ENCODE assay signal across 19 cellular contexts in genomic region chr14:30387856-30388255, GRCh38.
DNase-seq lines count a peak whose midpoint lies in the region; ATAC-seq, FAIRE-seq and TF ChIP-seq lines count a peak whose summit lies in the region.
"Had no signal": no experiment of that assay in that cellular context is flagged by ENCODE, and none has a peak within 500 bp of the region (broad histone marks: within the 10 kb centered on the region; RNA-seq: fewer than 3 reads in every experiment).

No MANE protein-coding gene starts in this region.

- no peaks in the 10 kb centered on the region for H3K9me3 Mint-ChIP-seq in WTC11
- H3K9me3 Mint-ChIP-seq in stimulated activated memory B cell treated with anti-CD40 and anti-IgM and Interleukin-4, amounts not matched to agents 10 μg/mL and 1 μg/mL and 100 μg/mL, for 72 hours, result no peaks in the 10 kb centered on the region
- H3K9me3 Mint-ChIP-seq: CD8-positive, alpha-beta T cell; HFFc6 had no signal

- TF ChIP-seq CTCF in right atrium auricular region (IDR thresholded peaks at IDR 0.05) (no peak), WTC11 (IDR thresholded peaks at IDR 0.05) (no peak), pancreas (IDR thresholded peaks at IDR 0.05) (no peak)

- CTCF ChIA-PET in WTC11 (lab: Charles Lee), result no interaction called here

- no peaks in the 10 kb centered on the region for H3K27me3 Mint-ChIP-seq in WTC11 (ENCODE audit: low read depth)
- H3K27me3 Mint-ChIP-seq in stimulated activated memory B cell treated with anti-CD40 and anti-IgM and Interleukin-4, amounts not matched to agents 10 μg/mL and 1 μg/mL and 100 μg/mL, for 72 hours, result peaks cover 20% of the 10 kb centered on the region
- H3K27me3 Mint-ChIP-seq: IgD-negative memory B cell had no signal

- POLR2A ChIA-PET in WTC11 (lab: Charles Lee), result no interaction called here

- ATAC-seq in Right ventricle myocardium superior (ENCODE audit: poor library complexity), result peak; percentile 56
- ATAC-seq in WTC11, result no peak
- peak; percentile 60 for ATAC-seq in left lobe of liver
- peak in 3 of 4 donors; percentile 35 to 60 (median 51) for ATAC-seq in pancreas
- ATAC-seq in HG02852 (IDR thresholded peaks at IDR 0.05; ENCODE audit: unreplicated experiment), result no peak
- ATAC-seq in GM21717 (IDR thresholded peaks at IDR 0.05; ENCODE audit: unreplicated experiment), result no peak
- ATAC-seq in stimulated activated memory B cell treated with anti-CD40 and anti-IgM and Interleukin-4, amounts not matched to agents 10 μg/mL and 1 μg/mL and 100 μg/mL, for 72 hours, result no peak
- ATAC-seq: CD8-positive, alpha-beta T cell; HCT116 had no signal

- no peak for FAIRE-seq in pancreas (lab: Jason Lieb, UNC)

- H3K36me3 ChIP-seq in right atrium auricular region, result no peaks in the 10 kb centered on the region
- H3K36me3 ChIP-seq in pancreas, result no peaks in the 10 kb centered on the region
- H3K36me3 ChIP-seq: BLaER1 treated with 17β-estradiol and CSF1 and Interleukin-3, amounts not matched to agents 10 nM and 100 nM had no signal

- no peak overlapping the region for H3K27ac Mint-ChIP-seq in WTC11
- no peak overlapping the region for H3K27ac Mint-ChIP-seq in stimulated activated memory B cell treated with anti-CD40 and anti-IgM and Interleukin-4, amounts not matched to agents 10 μg/mL and 1 μg/mL and 100 μg/mL, for 72 hours
- H3K27ac Mint-ChIP-seq: B cell; CD8-positive, alpha-beta T cell; HFFc6; IgD-negative memory B cell had no signal

- H3K27me3 ChIP-seq in right atrium auricular region (no peaks in the 10 kb centered on the region), pancreas (no peaks in the 10 kb centered on the region)
- H3K27me3 ChIP-seq: BLaER1 treated with 17β-estradiol and CSF1 and Interleukin-3, amounts not matched to agents 10 nM and 100 nM had no signal

- no peak for DNase-seq in Right ventricle myocardium superior
- DNase-seq in right atrium auricular region (ENCODE audit: low spot score), result no peak
- no peak for DNase-seq in WTC11 (ENCODE audit: low spot score)
- DNase-seq in left lobe of liver (ENCODE audit: low spot score), result no peak
- DNase-seq in pancreas, result peak in 1 of 6 donors; percentile 7
- DNase-seq: 8988T; Calu3; CD8-positive, alpha-beta T cell; DMS79 treated with DMSO at 0.1 percent for 48 hours; GF-D8; HFFc6; KBM-7 had no signal

- no peaks in the 10 kb centered on the region for H3K36me3 Mint-ChIP-seq in WTC11
- no peaks in the 10 kb centered on the region for H3K36me3 Mint-ChIP-seq in stimulated activated memory B cell treated with anti-CD40 and anti-IgM and Interleukin-4, amounts not matched to agents 10 μg/mL and 1 μg/mL and 100 μg/mL, for 72 hours
- H3K36me3 Mint-ChIP-seq: CD8-positive, alpha-beta T cell; IgD-negative memory B cell had no signal

- H3K4me3 ChIP-seq in right atrium auricular region (no peak overlapping the region), pancreas (no peak overlapping the region)
- H3K4me3 ChIP-seq: BLaER1 treated with 17β-estradiol and CSF1 and Interleukin-3, amounts not matched to agents 10 nM and 100 nM had no signal

- H3K4me1 Mint-ChIP-seq in WTC11, result peaks cover 6% of the 10 kb centered on the region; the same call in 1 of the 2 replicates
- no peaks in the 10 kb centered on the region for H3K4me1 Mint-ChIP-seq in stimulated activated memory B cell treated with anti-CD40 and anti-IgM and Interleukin-4, amounts not matched to agents 10 μg/mL and 1 μg/mL and 100 μg/mL, for 72 hours
- H3K4me1 Mint-ChIP-seq: B cell, IgD-negative memory B cell had no signal

- WGBS in pancreas, 2 donors, result 23 to 29% methylated on average over 3 of the region's 3 CpGs

- H3K27ac ChIP-seq in right atrium auricular region, result no peak overlapping the region
- no peak overlapping the region for H3K27ac ChIP-seq in pancreas
- H3K27ac ChIP-seq: BLaER1 treated with 17β-estradiol and CSF1 and Interleukin-3, amounts not matched to agents 10 nM and 100 nM had no signal

- no peaks in the 10 kb centered on the region for H3K9me3 ChIP-seq in right atrium auricular region
- no peaks in the 10 kb centered on the region for H3K9me3 ChIP-seq in pancreas
- H3K9me3 ChIP-seq: BLaER1 treated with 17β-estradiol and CSF1 and Interleukin-3, amounts not matched to agents 10 nM and 100 nM had no signal

- intact Hi-C loops in Right ventricle myocardium superior (cut with DNase I) (no loop called here), pancreas (cut with DNase I) (no loop called here)

- H3K4me3 Mint-ChIP-seq in WTC11, result no peak overlapping the region
- no peak overlapping the region for H3K4me3 Mint-ChIP-seq in stimulated activated memory B cell treated with anti-CD40 and anti-IgM and Interleukin-4, amounts not matched to agents 10 μg/mL and 1 μg/mL and 100 μg/mL, for 72 hours
- H3K4me3 Mint-ChIP-seq: B cell; CD8-positive, alpha-beta T cell; HFFc6; IgD-negative memory B cell had no signal

- H3K4me1 ChIP-seq in right atrium auricular region (no peaks in the 10 kb centered on the region), pancreas (peaks cover 0 to 10% (median 2%) of the 10 kb centered on the region in 3 donors)
- H3K4me1 ChIP-seq: BLaER1 treated with 17β-estradiol and CSF1 and Interleukin-3, amounts not matched to agents 10 nM and 100 nM had no signal

TF ChIP-seq in WTC11, 78 proteins besides CTCF, POLR2A, EP300 and RAD21:
- no peak for TF ChIP-seq ZNF121 (CRISPR knock-in tag; IDR thresholded peaks at IDR 0.05)
- no peak for TF ChIP-seq ELF4 (CRISPR knock-in tag; IDR thresholded peaks at IDR 0.05; ENCODE audit: low read depth)
- TF ChIP-seq NR3C1 (CRISPR knock-in tag; conservative IDR thresholded peaks at IDR 0.05; ENCODE audit: low read depth), result no peak
- no peak for TF ChIP-seq IRF1 (CRISPR knock-in tag; IDR thresholded peaks at IDR 0.05)
- peak; percentile 31; the same call in 1 of the 2 replicates for TF ChIP-seq GABPB1 (CRISPR knock-in tag; IDR thresholded peaks at IDR 0.05)
- no peak for TF ChIP-seq TP53 (CRISPR knock-in tag; IDR thresholded peaks at IDR 0.05)
- TF ChIP-seq FOXP1 (CRISPR knock-in tag; IDR thresholded peaks at IDR 0.05; ENCODE audit: borderline replicate concordance), result no peak

Comparison
In these comparisons a context has a peak if more than half of its experiments do, and no peak if none do; other contexts are left out.
1. ATAC-seq: peak in Right ventricle myocardium superior (single experiment), left lobe of liver (single experiment) and pancreas (3 of 4); none in WTC11 (single experiment), HG02852 (single experiment), GM21717 (single experiment) and stimulated activated memory B cell treated with anti-CD40 and anti-IgM and Interleukin-4, amounts not matched to agents 10 μg/mL and 1 μg/mL and 100 μg/mL, for 72 hours (single experiment).